20 cellular contexts compared by ENCODE assay signal in the genomic region with DNA sequence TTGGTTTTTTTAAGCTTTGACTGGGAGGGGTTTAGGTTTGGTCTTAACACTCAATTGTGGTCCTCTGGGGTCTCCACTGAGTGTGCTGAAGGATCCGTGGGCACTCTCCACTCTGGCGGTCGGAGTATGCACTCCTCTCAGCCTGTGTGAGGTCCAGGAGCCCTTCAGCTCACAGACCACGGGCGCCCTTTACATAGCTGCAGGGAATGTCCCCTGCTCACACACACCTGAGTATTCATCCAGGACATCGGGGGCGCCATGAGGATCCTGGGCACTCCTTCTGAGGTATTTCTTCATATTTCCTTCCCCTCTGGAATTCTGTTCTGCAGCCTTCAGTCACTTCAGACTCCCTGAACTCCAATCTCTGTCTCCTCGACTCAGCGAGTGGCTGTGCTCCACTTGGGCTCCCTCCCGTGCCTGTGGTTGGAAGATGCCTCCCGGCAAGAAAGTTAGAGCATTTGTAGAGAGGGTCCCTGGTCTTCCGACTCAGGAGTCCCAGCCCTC.
"Had no signal": no experiment of that assay in that cellular context is flagged by ENCODE, and none has a peak within 500 bp of the region (broad histone marks: within the 10 kb centered on the region; RNA-seq: fewer than 3 reads in every experiment).

No MANE protein-coding gene starts in this region.

- H3K27me3 Mint-ChIP-seq: activated naive CD8-positive, alpha-beta T cell treated with anti-CD3 and anti-CD28 coated beads, Interleukin-2, amount 50 U/mL, for 24 hours; memory B cell; stimulated activated naive B cell treated with anti-CD40 and anti-IgM and Interleukin-4, amounts not matched to agents 10 μg/mL and 1 μg/mL and 100 μg/mL, for 72 hours had no signal

- H3K27ac Mint-ChIP-seq: activated naive CD4-positive, alpha-beta T cell treated with anti-CD3 and anti-CD28 coated beads for 36 hours; activated naive CD8-positive, alpha-beta T cell treated with anti-CD3 and anti-CD28 coated beads, Interleukin-2, amount 50 U/mL, for 24 hours; activated T-helper 2 cell treated with anti-CD3 and anti-CD28 coated beads, Interferon-gamma antibody, Interleukin-2, Interleukin-4, amounts not matched to agents 10 μg/mL and 5 μg/mL and 100 μg/mL, durations not matched to agents 14 hours and 24 hours and 36 hours; memory B cell; stimulated activated naive B cell treated with anti-CD40 and anti-IgM and Interleukin-4, amounts not matched to agents 10 μg/mL and 1 μg/mL and 100 μg/mL, for 72 hours had no signal

- ATAC-seq: activated naive CD8-positive, alpha-beta T cell treated with anti-CD3 and anti-CD28 coated beads, Interleukin-2, amount 50 U/mL, for 24 hours; activated T-cell treated with anti-CD3 and anti-CD28 coated beads, Interleukin-2, amount 50 U/mL, for 4 hours; body of pancreas; mucosa of descending colon; right lobe of liver; stimulated activated naive B cell treated with anti-CD40 and anti-IgM and Interleukin-4, amounts not matched to agents 10 μg/mL and 1 μg/mL and 100 μg/mL, for 72 hours had no signal

- H3K9me3 ChIP-seq: body of pancreas, mucosa of descending colon, right lobe of liver, upper lobe of left lung had no signal

- H3K4me3 Mint-ChIP-seq: activated naive CD4-positive, alpha-beta T cell treated with anti-CD3 and anti-CD28 coated beads for 36 hours; activated naive CD8-positive, alpha-beta T cell treated with anti-CD3 and anti-CD28 coated beads, Interleukin-2, amount 50 U/mL, for 24 hours; activated T-cell treated with anti-CD3 and anti-CD28 coated beads, Interleukin-2, amount 50 U/mL, for 4 hours; memory B cell; nephron progenitor cell; stimulated activated naive B cell treated with anti-CD40 and anti-IgM and Interleukin-4, amounts not matched to agents 10 μg/mL and 1 μg/mL and 100 μg/mL, for 72 hours had no signal

- H3K4me1 ChIP-seq: right lobe of liver had no signal

- H3K27ac ChIP-seq: body of pancreas, cardiac muscle cell, right lobe of liver, skin epidermis, upper lobe of left lung, VCaP had no signal

- H3K9me3 Mint-ChIP-seq: activated naive CD4-positive, alpha-beta T cell treated with anti-CD3 and anti-CD28 coated beads for 36 hours; activated naive CD8-positive, alpha-beta T cell treated with anti-CD3 and anti-CD28 coated beads, Interleukin-2, amount 50 U/mL, for 24 hours; activated T-cell treated with anti-CD3 and anti-CD28 coated beads, Interleukin-2, amount 50 U/mL, for 4 hours; activated T-helper 2 cell treated with anti-CD3 and anti-CD28 coated beads, Interferon-gamma antibody, Interleukin-2, Interleukin-4, amounts not matched to agents 10 μg/mL and 5 μg/mL and 100 μg/mL, durations not matched to agents 14 hours and 24 hours and 36 hours; memory B cell; nephron progenitor cell; stimulated activated naive B cell treated with anti-CD40 and anti-IgM and Interleukin-4, amounts not matched to agents 10 μg/mL and 1 μg/mL and 100 μg/mL, for 72 hours had no signal

- H3K4me1 Mint-ChIP-seq: activated naive CD8-positive, alpha-beta T cell treated with anti-CD3 and anti-CD28 coated beads, Interleukin-2, amount 50 U/mL, for 24 hours; nephron progenitor cell had no signal

- DNase-seq: activated CD4-positive, alpha-beta T cell treated with anti-CD3 and anti-CD28 coated beads for 1 hour; activated CD4-positive, alpha-beta T cell treated with anti-CD3 and anti-CD28 coated beads, Interleukin-2, amount 50 U/mL, for 1 hour; activated CD8-positive, alpha-beta memory T cell treated with anti-CD3 and anti-CD28 coated beads for 24 hours; activated CD8-positive, alpha-beta memory T cell treated with anti-CD3 and anti-CD28 coated beads, Interleukin-2, amount 50 U/mL, for 48 hours; activated naive CD4-positive, alpha-beta T cell treated with anti-CD3 and anti-CD28 coated beads for 36 hours; activated naive CD8-positive, alpha-beta T cell treated with anti-CD3 and anti-CD28 coated beads, Interleukin-2, amount 50 U/mL, for 24 hours; activated T-cell treated with anti-CD3 and anti-CD28 coated beads, Interleukin-2, amount 50 U/mL, for 4 hours; anterior cingulate cortex; mucosa of descending colon; nephron progenitor cell; right lobe of liver; stimulated activated CD4-positive, alpha-beta T cell treated with anti-CD3 and anti-CD28 coated beads, Interleukin-15, amount 100 ng/mL, for 24 hours; stimulated activated naive B cell treated with anti-CD40 and anti-IgM and Interleukin-4, amounts not matched to agents 10 μg/mL and 1 μg/mL and 100 μg/mL, for 72 hours; upper lobe of left lung had no signal

- H3K36me3 ChIP-seq: right lobe of liver, upper lobe of left lung had no signal

- H3K27me3 ChIP-seq: body of pancreas, cardiac muscle cell, right lobe of liver, upper lobe of left lung had no signal

- H3K36me3 Mint-ChIP-seq: memory B cell had no signal

- H3K4me3 ChIP-seq: body of pancreas, cardiac muscle cell, mucosa of descending colon, right lobe of liver, skin epidermis, upper lobe of left lung had no signal
